Comparison of ENCODE assay signal across 11 cellular contexts in the genomic region with DNA sequence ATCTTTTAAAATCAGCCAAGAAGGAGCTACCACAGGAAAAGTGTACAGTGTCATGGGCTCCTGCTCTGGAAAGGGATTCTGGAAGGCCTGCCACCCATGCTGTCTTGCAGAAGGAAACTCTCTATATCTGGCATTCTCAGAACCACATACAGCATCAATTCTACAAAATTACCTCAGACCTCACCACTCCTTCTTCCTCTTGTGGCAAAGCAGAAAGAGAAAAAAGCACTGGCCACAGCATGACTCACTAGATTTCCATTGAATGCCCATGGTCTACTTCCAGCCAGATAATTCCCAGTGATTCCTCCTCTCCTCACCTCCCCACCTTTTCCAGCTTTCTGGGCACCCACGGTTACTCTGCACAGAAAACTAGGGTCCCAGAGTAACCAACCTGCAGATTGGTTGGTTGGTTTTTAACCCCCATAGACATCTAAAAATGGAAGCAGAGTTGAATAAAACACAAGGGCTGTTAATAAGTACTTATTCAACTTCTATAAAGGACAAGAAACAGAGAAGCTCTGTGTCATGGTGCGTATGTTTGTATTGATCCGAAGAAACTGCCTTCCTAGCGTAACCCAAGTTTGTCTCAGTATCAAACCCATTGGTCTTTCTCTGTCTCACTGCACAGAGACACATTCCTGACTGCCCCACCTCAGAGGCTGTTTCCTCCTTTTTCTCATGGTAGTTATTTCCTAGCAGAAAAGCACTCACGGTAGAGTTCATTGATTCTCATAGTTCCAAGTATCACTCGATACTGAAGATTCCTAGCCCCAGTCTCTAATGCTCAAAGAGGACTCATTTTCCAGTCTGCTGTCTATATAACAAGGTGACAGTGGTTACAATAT.
DNase-seq lines count a peak whose midpoint lies in the region; TF ChIP-seq lines count a peak whose summit lies in the region.
"Had no signal": no experiment of that assay in that cellular context is flagged by ENCODE, and none has a peak within 500 bp of the region (broad histone marks: within the 10 kb centered on the region; RNA-seq: fewer than 3 reads in every experiment).

No MANE protein-coding gene starts in this region.

- intact Hi-C loops in Calu3 (cut with micrococcal nuclease; ENCODE audit: unreplicated experiment), result loop anchor here (1.0 to 5.0 kb wide), 2 partner anchors 18 to 98 kb away; a partner anchor contains a TSS
- intact Hi-C loops in activated T-helper 2 cell treated with anti-CD3 and anti-CD28 coated beads, Interferon-gamma antibody, Interleukin-2, Interleukin-4, amounts not matched to agents 10 μg/mL and 5 μg/mL and 100 μg/mL, durations not matched to agents 14 hours and 24 hours and 36 hours (cut with micrococcal nuclease), result loop anchor here (2.0 kb wide), 1 partner anchor 24 kb away; no protein-coding TSS in a partner anchor

- no peak for TF ChIP-seq CTCF in Calu3 (IDR thresholded peaks at IDR 0.05; ENCODE audit: unreplicated experiment)

- H3K4me3 Mint-ChIP-seq in Calu3 (ENCODE audit: low read depth, unreplicated experiment), result peak overlapping the region; percentile 60
- no peak overlapping the region for H3K4me3 Mint-ChIP-seq in activated T-helper 2 cell treated with anti-CD3 and anti-CD28 coated beads, Interferon-gamma antibody, Interleukin-2, Interleukin-4, amounts not matched to agents 10 μg/mL and 5 μg/mL and 100 μg/mL, durations not matched to agents 14 hours and 24 hours and 36 hours (ENCODE audit: low read depth)
- H3K4me3 Mint-ChIP-seq: nephron progenitor cell had no signal

- no TSS peak for BruUV-seq in Calu3 (replicated peaks; lab: Mats Ljungman, UMichigan)

- in situ Hi-C loops in KBM-7 (cut with MboI; ENCODE audit: low pct_unique_long_range_greater_than_20kb, low sequenced_read_pairs), result no loop called here
- in situ Hi-C loops in G401 (cut with HindIII; ENCODE audit: low sequenced_read_pairs), result no loop called here

- no peaks in the 10 kb centered on the region for H3K27me3 Mint-ChIP-seq in Calu3 (ENCODE audit: unreplicated experiment)
- H3K27me3 Mint-ChIP-seq in activated T-helper 2 cell treated with anti-CD3 and anti-CD28 coated beads, Interferon-gamma antibody, Interleukin-2, Interleukin-4, amounts not matched to agents 10 μg/mL and 5 μg/mL and 100 μg/mL, durations not matched to agents 14 hours and 24 hours and 36 hours (ENCODE audit: low read depth), result peaks cover 17% of the 10 kb centered on the region

- CTCF ChIA-PET in Calu3 (lab: Charles Lee), result interaction anchor here (0.6 to 2.3 kb wide), 6 partner anchors 10 to 222 kb away, joined by 3 to 18 read pairs (median 3); no protein-coding TSS in a partner anchor

- H3K36me3 Mint-ChIP-seq in Calu3 (ENCODE audit: insufficient read depth, unreplicated experiment), result peaks cover 82% of the 10 kb centered on the region
- peaks cover 22% of the 10 kb centered on the region for H3K36me3 Mint-ChIP-seq in activated T-helper 2 cell treated with anti-CD3 and anti-CD28 coated beads, Interferon-gamma antibody, Interleukin-2, Interleukin-4, amounts not matched to agents 10 μg/mL and 5 μg/mL and 100 μg/mL, durations not matched to agents 14 hours and 24 hours and 36 hours (ENCODE audit: low read depth)

- no peaks in the 10 kb centered on the region for H3K9me3 Mint-ChIP-seq in Calu3 (ENCODE audit: low read depth, unreplicated experiment)
- H3K9me3 Mint-ChIP-seq in activated T-helper 2 cell treated with anti-CD3 and anti-CD28 coated beads, Interferon-gamma antibody, Interleukin-2, Interleukin-4, amounts not matched to agents 10 μg/mL and 5 μg/mL and 100 μg/mL, durations not matched to agents 14 hours and 24 hours and 36 hours, result no peaks in the 10 kb centered on the region
- H3K9me3 Mint-ChIP-seq: nephron progenitor cell had no signal

- peaks cover 86% of the 10 kb centered on the region for H3K4me1 Mint-ChIP-seq in Calu3 (ENCODE audit: low read depth, unreplicated experiment)
- H3K4me1 Mint-ChIP-seq in activated T-helper 2 cell treated with anti-CD3 and anti-CD28 coated beads, Interferon-gamma antibody, Interleukin-2, Interleukin-4, amounts not matched to agents 10 μg/mL and 5 μg/mL and 100 μg/mL, durations not matched to agents 14 hours and 24 hours and 36 hours (ENCODE audit: low read depth), result peaks cover 64% of the 10 kb centered on the region
- H3K4me1 Mint-ChIP-seq: nephron progenitor cell had no signal

- peak; percentile 77 for DNase-seq in Calu3
- peak; percentile 18 for DNase-seq in KBM-7
- no peak for DNase-seq in activated T-helper 2 cell treated with anti-CD3 and anti-CD28 coated beads, Interferon-gamma antibody, Interleukin-2, Interleukin-4, amounts not matched to agents 10 μg/mL and 5 μg/mL and 100 μg/mL, durations not matched to agents 14 hours and 24 hours and 36 hours (ENCODE audit: low spot score)
- DNase-seq in mucosa of gallbladder (ENCODE audit: low spot score), result peak; percentile 56
- DNase-seq in SW 1271 (lab: John Stamatoyannopoulos, UW), result no peak
- no peak for DNase-seq in G401 (ENCODE audit: low spot score)
- DNase-seq in NCI-H2081 (lab: John Stamatoyannopoulos, UW), result no peak
- DNase-seq in globus pallidus (ENCODE audit: low spot score), result no peak
- DNase-seq: activated T-cell treated with anti-CD3 and anti-CD28 coated beads, Interleukin-2, amount 50 U/mL, for 1 hour; esophagus squamous epithelium; nephron progenitor cell had no signal

- H3K27ac Mint-ChIP-seq in Calu3 (ENCODE audit: unreplicated experiment), result peak overlapping the region; percentile 100
- peak overlapping the region; percentile 71 for H3K27ac Mint-ChIP-seq in activated T-helper 2 cell treated with anti-CD3 and anti-CD28 coated beads, Interferon-gamma antibody, Interleukin-2, Interleukin-4, amounts not matched to agents 10 μg/mL and 5 μg/mL and 100 μg/mL, durations not matched to agents 14 hours and 24 hours and 36 hours
- H3K27ac Mint-ChIP-seq: nephron progenitor cell had no signal

Comparison
In these comparisons a context has a peak if more than half of its experiments do, and no peak if none do; other contexts are left out.
1. DNase-seq: peak in Calu3 (single experiment), KBM-7 (single experiment) and mucosa of gallbladder (single experiment); none in activated T-helper 2 cell treated with anti-CD3 and anti-CD28 coated beads, Interferon-gamma antibody, Interleukin-2, Interleukin-4, amounts not matched to agents 10 μg/mL and 5 μg/mL and 100 μg/mL, durations not matched to agents 14 hours and 24 hours and 36 hours (single experiment), SW 1271 (0 of 2), G401 (single experiment), NCI-H2081 (0 of 2) and globus pallidus (single experiment).